ENCODE assay signal across 8 cellular contexts in genomic region chrX:100819534-100819836, GRCh38. TPM values are rescaled to one million over a fixed set of nuclear protein-coding genes. Genes with fewer than 3 reads are reported as not detected.
DNase-seq lines count a peak whose midpoint lies in the region; ATAC-seq and TF ChIP-seq lines count a peak whose summit lies in the region.

No MANE protein-coding gene starts in this region.

- intact Hi-C loops in natural killer cell (cut with micrococcal nuclease) = no loop called here

- no peak for ATAC-seq in natural killer cell

- H3K27ac Mint-ChIP-seq in natural killer cell = peak overlapping the region; percentile 85 to 89

- DNase-seq in AG10803 (ENCODE audit: low read depth) = no peak
- DNase-seq in MM.1S = no peak
- no peak for DNase-seq in natural killer cell
- DNase-seq in UCSD-AML1 (lab: John Stamatoyannopoulos, UW; ENCODE audit: unreplicated experiment) = no peak
- no peak for DNase-seq in activated gamma-delta T cell treated with Interleukin-2 at 50 U/mL for 16 hours
- no peak for DNase-seq in activated gamma-delta T cell (lab: John Stamatoyannopoulos, UW)
- DNase-seq in GM10248 (ENCODE audit: extremely low spot score) = no peak

- peak overlapping the region; percentile 73 for H3K4me2 ChIP-seq in MM.1S (ENCODE audit: low read depth, low read length)

- TF ChIP-seq CTCF in AG10803 (conservative IDR thresholded peaks at IDR 0.05; ENCODE audit: low read length) (no peak), MM.1S (IDR thresholded peaks at IDR 0.05; ENCODE audit: low read length) (no peak), natural killer cell (IDR thresholded peaks at IDR 0.05) (no peak), GM10248 (IDR thresholded peaks at IDR 0.05; ENCODE audit: control extremely low read depth, extremely low read depth, low read depth, missing control alignments) (no peak)

- H3K27me3 ChIP-seq in MM.1S (replicated peaks; ENCODE audit: insufficient read depth, low read length) (no peaks in the 10 kb centered on the region), ectodermal cell (ENCODE audit: control insufficient read depth, insufficient read depth, low read length, poor library complexity, severe bottlenecking) (no peaks in the 10 kb centered on the region)

- H3K9me3 ChIP-seq in MM.1S (replicated peaks; ENCODE audit: insufficient read depth, low read length) (no peaks in the 10 kb centered on the region), ectodermal cell (ENCODE audit: control insufficient read depth, low read length) (no peaks in the 10 kb centered on the region)

- peak overlapping the region; percentile 85 for H2AFZ ChIP-seq in MM.1S (ENCODE audit: low read length)

- H3K4me3 ChIP-seq in AG10803 (ENCODE audit: low read length) = peak overlapping the region; percentile 78
- H3K4me3 ChIP-seq in MM.1S (ENCODE audit: low read length) = peak overlapping the region; percentile 87
- H3K4me3 ChIP-seq in ectodermal cell (ENCODE audit: insufficient read depth, low read depth, low read length) = peak overlapping the region; percentile 63

- H3K9me3 Mint-ChIP-seq in natural killer cell = no peaks in the 10 kb centered on the region

- H3K4me1 ChIP-seq in MM.1S (ENCODE audit: low read length) (peaks cover 4% of the 10 kb centered on the region; the same call in 1 of the 2 replicates), ectodermal cell (ENCODE audit: control insufficient read depth, insufficient read depth, low read length) (no peaks in the 10 kb centered on the region)

- no peaks in the 10 kb centered on the region for H4K20me1 ChIP-seq in MM.1S (ENCODE audit: insufficient read depth, low read length)

- 58 to 60% methylated on average over 15 of the region's 15 CpGs for WGBS in ectodermal cell, 2 experiments

- peaks cover 6 to 8% of the 10 kb centered on the region in 2 donors for H3K4me1 Mint-ChIP-seq in natural killer cell

- H3K9me2 ChIP-seq in MM.1S (replicated peaks; ENCODE audit: insufficient read depth, low read length) = no peaks in the 10 kb centered on the region

- peaks cover 3% of the 10 kb centered on the region; the same call in 1 of the 2 replicates for H3F3A ChIP-seq in MM.1S (ENCODE audit: insufficient read depth, low read length)

- POLR2A ChIA-PET in GM10248 (lab: Yijun Ruan, JAX) = no interaction called here

- no peaks in the 10 kb centered on the region for H3K36me3 Mint-ChIP-seq in natural killer cell

- peaks cover 13% of the 10 kb centered on the region for H3K79me2 ChIP-seq in MM.1S (ENCODE audit: low read length)

- H3K27ac ChIP-seq in MM.1S (ENCODE audit: low read length) (peak overlapping the region; percentile 67; the same call in 1 of the 2 replicates), ectodermal cell (ENCODE audit: insufficient read depth, low read depth, low read length, poor library complexity, severe bottlenecking) (no peak overlapping the region)

- CTCF ChIA-PET in GM10248 (lab: Yijun Ruan, JAX) = no interaction called here

- peak overlapping the region; percentile 82 for H3K4me3 Mint-ChIP-seq in natural killer cell

- H3K27me3 Mint-ChIP-seq in natural killer cell (ENCODE audit: low read depth in 2 of 2) = peaks cover 14 to 22% of the 10 kb centered on the region in 2 donors

- H3K36me3 ChIP-seq in MM.1S (replicated peaks; ENCODE audit: insufficient read depth, low read length) (no peaks in the 10 kb centered on the region), ectodermal cell (ENCODE audit: control insufficient read depth, insufficient read depth, low read length) (no peaks in the 10 kb centered on the region)

- peak overlapping the region; percentile 52; the same call in 1 of the 2 replicates for H3K9ac ChIP-seq in MM.1S (ENCODE audit: low read length)

RNA-seq across cellular contexts. Expression of gene CSTF2, which starts 0.7 kb away (rescaled TPM):
- polyA plus RNA-seq in ectodermal cell (2013, experiment 1 of 4) = 26.3 TPM
- 24.9 TPM for polyA plus RNA-seq in ectodermal cell (2013, experiment 2 of 4)
- 21.7 TPM for polyA plus RNA-seq in ectodermal cell (2013, experiment 3 of 4)
- polyA plus RNA-seq in ectodermal cell (2013, experiment 4 of 4) = 21.8 TPM
- 1 to 10 TPM; 6.6 to 9.5 (median 8.3) TPM for total RNA-seq in natural killer cell

RNA-seq across cellular contexts. Expression of gene NOX1, which starts 54.7 kb away (rescaled TPM):
- polyA plus RNA-seq in ectodermal cell (2013, experiment 1 of 4) = not detected
- not detected for polyA plus RNA-seq in ectodermal cell (2013, experiment 2 of 4)
- polyA plus RNA-seq in ectodermal cell (2013, experiment 3 of 4) = not detected
- not detected for polyA plus RNA-seq in ectodermal cell (2013, experiment 4 of 4)
- total RNA-seq in natural killer cell = not detected
